ENCODE assay signal across 8 cellular contexts in genomic region chr2:182666674-182667320, GRCh38. TPM values are rescaled to one million over a fixed set of nuclear protein-coding genes. Genes with fewer than 3 reads are reported as not detected.
DNase-seq lines count a peak whose midpoint lies in the region; ATAC-seq and TF ChIP-seq lines count a peak whose summit lies in the region.

No MANE protein-coding gene starts in this region.

- H3K27me3 Mint-ChIP-seq in Calu3 (ENCODE audit: unreplicated experiment) (no peaks in the 10 kb centered on the region), endodermal cell (ENCODE audit: insufficient read depth) (no peaks in the 10 kb centered on the region)
- no peaks in the 10 kb centered on the region for H3K27me3 Mint-ChIP-seq in stimulated activated memory B cell treated with anti-CD40 and anti-IgM and Interleukin-4, amounts not matched to agents 10 μg/mL and 1 μg/mL and 100 μg/mL, for 72 hours

- H3K4me3 ChIP-seq in endodermal cell (ENCODE audit: low read length) (no peak overlapping the region), sigmoid colon (no peak overlapping the region)

- TF ChIP-seq CTCF in Calu3 (IDR thresholded peaks at IDR 0.05; ENCODE audit: unreplicated experiment) (no peak), endodermal cell (conservative IDR thresholded peaks at IDR 0.05) (peak; percentile 77), sigmoid colon (IDR thresholded peaks at IDR 0.05) (no peak)

- no peak overlapping the region for H3K27ac ChIP-seq in endodermal cell (ENCODE audit: low read depth, low read length)
- H3K27ac ChIP-seq in sigmoid colon, result no peak overlapping the region

- H3K36me3 ChIP-seq in endodermal cell (ENCODE audit: control insufficient read depth, insufficient read depth, low read length) (no peaks in the 10 kb centered on the region), sigmoid colon (no peaks in the 10 kb centered on the region)

- CTCF ChIA-PET in Calu3 (lab: Charles Lee), result interaction anchor here (0.7 to 1.3 kb wide), 2 partner anchors 19 to 49 kb away, joined by 4 to 10 read pairs; partner anchors contain the start of gene DNAJC10

- no TSS peak for BruUV-seq in Calu3 (replicated peaks; lab: Mats Ljungman, UMichigan)

- H3K27me3 ChIP-seq in endodermal cell (ENCODE audit: control insufficient read depth, insufficient read depth, low read length, poor library complexity, severe bottlenecking) (no peaks in the 10 kb centered on the region), sigmoid colon (no peaks in the 10 kb centered on the region)

- H3K4me1 Mint-ChIP-seq in Calu3 (ENCODE audit: low read depth, unreplicated experiment) (peaks cover 27% of the 10 kb centered on the region), endodermal cell (peaks cover 16% of the 10 kb centered on the region)
- H3K4me1 Mint-ChIP-seq in stimulated activated memory B cell treated with anti-CD40 and anti-IgM and Interleukin-4, amounts not matched to agents 10 μg/mL and 1 μg/mL and 100 μg/mL, for 72 hours, result no peaks in the 10 kb centered on the region

- H3K9ac ChIP-seq in endodermal cell (ENCODE audit: extremely low read depth, low read length, poor library complexity, severe bottlenecking), result no peak overlapping the region

- no peaks in the 10 kb centered on the region for H3K9me3 ChIP-seq in endodermal cell (ENCODE audit: control insufficient read depth, low read length)
- no peaks in the 10 kb centered on the region for H3K9me3 ChIP-seq in sigmoid colon

- peak; percentile 31 for DNase-seq in Calu3
- DNase-seq in NCI-H748 treated with DMSO at 0.1 percent for 48 hours (lab: John Stamatoyannopoulos, UW), result peak; percentile 44
- no peak for DNase-seq in endodermal cell
- no peak for DNase-seq in NCI-H128 (lab: John Stamatoyannopoulos, UW; ENCODE audit: unreplicated experiment)
- DNase-seq in sigmoid colon, result no peak

- H3K9me3 Mint-ChIP-seq in Calu3 (ENCODE audit: low read depth, unreplicated experiment), result no peaks in the 10 kb centered on the region
- no peaks in the 10 kb centered on the region for H3K9me3 Mint-ChIP-seq in endodermal cell
- H3K9me3 Mint-ChIP-seq in stimulated activated memory B cell treated with anti-CD40 and anti-IgM and Interleukin-4, amounts not matched to agents 10 μg/mL and 1 μg/mL and 100 μg/mL, for 72 hours, result no peaks in the 10 kb centered on the region

- peak; percentile 89 for ATAC-seq in GM18511 (IDR thresholded peaks at IDR 0.05; ENCODE audit: unreplicated experiment)
- peak; percentile 86 for ATAC-seq in HG02840 (IDR thresholded peaks at IDR 0.05; ENCODE audit: low FRiP score, unreplicated experiment)
- peak; percentile 59 for ATAC-seq in stimulated activated memory B cell treated with anti-CD40 and anti-IgM and Interleukin-4, amounts not matched to agents 10 μg/mL and 1 μg/mL and 100 μg/mL, for 72 hours

- H3K4me3 Mint-ChIP-seq in Calu3 (ENCODE audit: low read depth, unreplicated experiment), result no peak overlapping the region
- H3K4me3 Mint-ChIP-seq in endodermal cell, result no peak overlapping the region
- H3K4me3 Mint-ChIP-seq in stimulated activated memory B cell treated with anti-CD40 and anti-IgM and Interleukin-4, amounts not matched to agents 10 μg/mL and 1 μg/mL and 100 μg/mL, for 72 hours, result no peak overlapping the region

- TF ChIP-seq POLR2A in sigmoid colon (IDR thresholded peaks at IDR 0.05), result no peak

- intact Hi-C loops in Calu3 (cut with micrococcal nuclease; ENCODE audit: unreplicated experiment), result loop anchor here (2.0 to 5.0 kb wide), 2 partner anchors 48 to 316 kb away; no protein-coding TSS in a partner anchor
- intact Hi-C loops in sigmoid colon (cut with DNase I), result no loop called here

- H3K27ac Mint-ChIP-seq in Calu3 (ENCODE audit: unreplicated experiment), result no peak overlapping the region
- no peak overlapping the region for H3K27ac Mint-ChIP-seq in endodermal cell
- H3K27ac Mint-ChIP-seq in stimulated activated memory B cell treated with anti-CD40 and anti-IgM and Interleukin-4, amounts not matched to agents 10 μg/mL and 1 μg/mL and 100 μg/mL, for 72 hours, result peak overlapping the region; percentile 15

- TF ChIP-seq EP300 in sigmoid colon (IDR thresholded peaks at IDR 0.05), result no peak

- peaks cover 4% of the 10 kb centered on the region for H3K4me1 ChIP-seq in endodermal cell (ENCODE audit: control insufficient read depth, insufficient read depth, low read length)
- H3K4me1 ChIP-seq in sigmoid colon, result peaks cover 0 to 7% (median 0%) of the 10 kb centered on the region in 4 donors

- H3K36me3 Mint-ChIP-seq in Calu3 (ENCODE audit: insufficient read depth, unreplicated experiment) (peaks cover 6% of the 10 kb centered on the region), endodermal cell (ENCODE audit: low read depth) (no peaks in the 10 kb centered on the region)
- no peaks in the 10 kb centered on the region for H3K36me3 Mint-ChIP-seq in stimulated activated memory B cell treated with anti-CD40 and anti-IgM and Interleukin-4, amounts not matched to agents 10 μg/mL and 1 μg/mL and 100 μg/mL, for 72 hours

- 82 to 100% methylated on average over 1 of the region's 1 CpG for WGBS in endodermal cell (ENCODE audit: insufficient coverage in 1 of 2, insufficient read length in 1 of 2), 2 experiments
- 79 to 80% methylated on average over 1 of the region's 1 CpG for WGBS in sigmoid colon, 2 donors

RNA-seq across cellular contexts. Expression of gene DNAJC10, which starts 49.3 kb away (rescaled TPM):
- total RNA-seq in Calu3 (2022) (178 and 210 TPM in 2 replicates), endodermal cell (100 to 1,000 TPM; 212 to 232 TPM), sigmoid colon (10 to 100 TPM; 44.3 to 50.1 (median 47.8) TPM)
- polyA plus RNA-seq in endodermal cell (2013, experiment 1 of 2), result 74.6 TPM
- 68.4 TPM for polyA plus RNA-seq in endodermal cell (2013, experiment 2 of 2)
- polyA plus RNA-seq in sigmoid colon, result 10 to 100 TPM in 2 of 3 donors, 1 to 10 TPM in 1; 9.0 to 25.1 (median 12.5) TPM

Comparison
In these comparisons a context has a peak if more than half of its experiments do, and no peak if none do; other contexts are left out.
1. DNase-seq: peak in Calu3 (single experiment) and NCI-H748 treated with DMSO at 0.1 percent for 48 hours (single experiment); none in endodermal cell (single experiment), NCI-H128 (single experiment) and sigmoid colon (single experiment).
2. Peak in every context shown above with its lines, with median percentiles within 50 percentile points of each other: ATAC-seq.